ENCODE assay signal across 1 cellular context in the genomic region with DNA sequence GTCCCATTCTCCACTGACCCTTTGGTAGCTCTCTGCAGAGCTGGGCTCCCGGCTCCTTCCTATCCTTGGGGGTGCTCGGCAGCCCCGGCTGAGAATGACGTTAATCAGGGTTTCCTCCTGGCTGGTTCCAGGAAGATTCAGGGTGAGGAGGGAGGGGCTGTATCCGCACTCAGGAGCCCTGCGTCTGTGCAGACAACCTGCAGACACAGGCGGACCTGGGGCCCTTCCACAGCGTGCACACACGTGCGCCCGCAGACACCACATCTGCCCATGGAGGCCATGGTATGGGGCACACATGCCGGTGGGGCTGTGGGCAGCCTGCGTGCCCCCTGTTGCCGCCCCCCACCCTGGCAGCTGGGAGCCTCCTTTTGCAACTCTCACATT.
TF ChIP-seq lines count a peak whose summit lies in the region.

No MANE protein-coding gene starts in this region.

TF ChIP-seq in H1, 55 proteins besides CTCF, POLR2A, EP300 and RAD21:
- TF ChIP-seq POU5F1 (IDR thresholded peaks at IDR 0.05; ENCODE audit: low read depth, low read length), result no peak
- no peak for TF ChIP-seq SRF (IDR thresholded peaks at IDR 0.05; ENCODE audit: low read depth, low read length)
- TF ChIP-seq, protein P1, sequence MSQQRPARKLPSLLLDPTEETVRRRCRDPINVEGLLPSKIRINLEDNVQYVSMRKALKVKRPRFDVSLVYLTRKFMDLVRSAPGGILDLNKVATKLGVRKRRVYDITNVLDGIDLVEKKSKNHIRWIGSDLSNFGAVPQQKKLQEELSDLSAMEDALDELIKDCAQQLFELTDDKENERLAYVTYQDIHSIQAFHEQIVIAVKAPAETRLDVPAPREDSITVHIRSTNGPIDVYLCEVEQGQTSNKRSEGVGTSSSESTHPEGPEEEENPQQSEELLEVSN (IDR thresholded peaks at IDR 0.05), result no peak
- TF ChIP-seq HDAC6 (IDR thresholded peaks at IDR 0.05; ENCODE audit: low read depth, low read length), result no peak
- no peak for TF ChIP-seq TEAD4 (IDR thresholded peaks at IDR 0.05; ENCODE audit: low read depth, low read length)
- no peak for TF ChIP-seq PHF8 (conservative IDR thresholded peaks at IDR 0.05; ENCODE audit: low read depth, low read length)
- TF ChIP-seq EZH2 (IDR thresholded peaks at IDR 0.05; ENCODE audit: low read depth, low read length, severe bottlenecking), result no peak
- no peak for TF ChIP-seq TCF12 (IDR thresholded peaks at IDR 0.05; ENCODE audit: low read depth, low read length)
- no peak for TF ChIP-seq NANOG (IDR thresholded peaks at IDR 0.05; ENCODE audit: insufficient read depth, low read depth, low read length, poor library complexity, severe bottlenecking)
- no peak for TF ChIP-seq TBP (IDR thresholded peaks at IDR 0.05; ENCODE audit: low read depth, low read length)
- no peak for TF ChIP-seq CTBP2 (IDR thresholded peaks at IDR 0.05; ENCODE audit: borderline replicate concordance, insufficient read depth, insufficient read length, low read length)
- no peak for TF ChIP-seq BCL11A (IDR thresholded peaks at IDR 0.05; ENCODE audit: low read depth in 2 of 2, low read length in 2 of 2)
- no peak for TF ChIP-seq CEBPB (IDR thresholded peaks at IDR 0.05; ENCODE audit: low read depth, low read length)
TF ChIP-seq in H1: peak in this region for 0.
